In genomic region chr22:38114484-38115398, GRCh38 we compare ENCODE assay signal across 8 cellular contexts. TPM values are rescaled to one million over a fixed set of nuclear protein-coding genes. Genes with fewer than 3 reads are reported as not detected.
DNase-seq lines count a peak whose midpoint lies in the region; ATAC-seq lines count a peak whose summit lies in the region.

No MANE protein-coding gene starts in this region.

- H3K4me3 ChIP-seq in H7 (ENCODE audit: insufficient read depth, low read depth, low read length), result no peak overlapping the region

- peak; percentile 97 for DNase-seq in AG20443 (ENCODE audit: low spot score)
- DNase-seq in H7, result peak; percentile 97
- DNase-seq in NCI-H82 treated with DMSO at 0.1 percent for 48 hours (lab: John Stamatoyannopoulos, UW; ENCODE audit: unreplicated experiment), result peak; percentile 25
- DNase-seq in activated CD8-positive, alpha-beta T cell treated with anti-CD3 and anti-CD28 coated beads, Interleukin-2, amount 10 ng/mL, durations not matched to agents 7 days and 5 days, result peak; percentile 86
- peak; percentile 90 for DNase-seq in ecto neural progenitor cell (ENCODE audit: low spot score)
- DNase-seq in lung microvascular endothelial cell (ENCODE audit: low read depth in 2 of 2), result peak; percentile 84 to 92
- DNase-seq in stimulated activated CD8-positive, alpha-beta memory T cell treated with anti-CD3 and anti-CD28 coated beads, Interleukin-12 subunit alpha, Interleukin-12 subunit beta, amount 100 ng/mL, for 1 hour (ENCODE audit: low read depth), result peak; percentile 49

- H3K9me3 Mint-ChIP-seq in activated CD8-positive, alpha-beta T cell treated with anti-CD3 and anti-CD28 coated beads, Interleukin-2, amount 10 ng/mL, durations not matched to agents 7 days and 5 days (ENCODE audit: insufficient read depth), result no peaks in the 10 kb centered on the region

- no peak overlapping the region for H3K4me3 Mint-ChIP-seq in activated CD8-positive, alpha-beta T cell treated with anti-CD3 and anti-CD28 coated beads, Interleukin-2, amount 10 ng/mL, durations not matched to agents 7 days and 5 days

- H3K27me3 Mint-ChIP-seq in activated CD8-positive, alpha-beta T cell treated with anti-CD3 and anti-CD28 coated beads, Interleukin-2, amount 10 ng/mL, durations not matched to agents 7 days and 5 days (ENCODE audit: low read depth), result no peaks in the 10 kb centered on the region

- CTCF ChIA-PET in activated CD8-positive, alpha-beta T cell treated with anti-CD3 and anti-CD28 coated beads, Interleukin-2, amount 10 ng/mL, durations not matched to agents 7 days and 5 days (lab: Charles Lee), result interaction anchor here (0.6 to 2.1 kb wide), 26 partner anchors 9 to 354 kb away, joined by 3 to 16 read pairs (median 3); partner anchors contain the start of gene MAFF

- H3K27ac Mint-ChIP-seq in activated CD8-positive, alpha-beta T cell treated with anti-CD3 and anti-CD28 coated beads, Interleukin-2, amount 10 ng/mL, durations not matched to agents 7 days and 5 days, result no peak overlapping the region

- POLR2A ChIA-PET in activated CD8-positive, alpha-beta T cell treated with anti-CD3 and anti-CD28 coated beads, Interleukin-2, amount 10 ng/mL, durations not matched to agents 7 days and 5 days (lab: Charles Lee), result interaction anchor here (0.6 to 1.1 kb wide), 4 partner anchors 59 to 266 kb away, joined by 3 to 4 read pairs (median 3); no protein-coding TSS in a partner anchor

- peaks cover 7% of the 10 kb centered on the region for H3K4me1 Mint-ChIP-seq in activated CD8-positive, alpha-beta T cell treated with anti-CD3 and anti-CD28 coated beads, Interleukin-2, amount 10 ng/mL, durations not matched to agents 7 days and 5 days (ENCODE audit: low read depth)

- ATAC-seq in activated CD8-positive, alpha-beta T cell treated with anti-CD3 and anti-CD28 coated beads, Interleukin-2, amount 10 ng/mL, durations not matched to agents 7 days and 5 days, result peak; percentile 86
- ATAC-seq in HG02981 (IDR thresholded peaks at IDR 0.05; ENCODE audit: unreplicated experiment), result no peak

- H3K36me3 Mint-ChIP-seq in activated CD8-positive, alpha-beta T cell treated with anti-CD3 and anti-CD28 coated beads, Interleukin-2, amount 10 ng/mL, durations not matched to agents 7 days and 5 days (ENCODE audit: low read depth), result no peaks in the 10 kb centered on the region

- H3K36me3 ChIP-seq in H7 (replicated peaks; ENCODE audit: control insufficient read depth, insufficient read depth, low read length), result no peaks in the 10 kb centered on the region; the same call in 1 of the 2 replicates

- H3K27me3 ChIP-seq in H7 (ENCODE audit: control insufficient read depth, insufficient read depth, low read length), result no peaks in the 10 kb centered on the region

RNA-seq across cellular contexts. Expression of gene BAIAP2L2, which starts 4.3 kb away (rescaled TPM):
- 1.0 and 2.7 TPM in 2 replicates for total RNA-seq in H7 (2014; rRNA removed; shearing (Covaris generic))
- under 1 TPM; 0.47 to 0.58 TPM for total RNA-seq in activated CD8-positive, alpha-beta T cell treated with anti-CD3 and anti-CD28 coated beads, Interleukin-2, amount 10 ng/mL, durations not matched to agents 7 days and 5 days
- total RNA-seq in lung microvascular endothelial cell, result under 0.01 TPM in 2 replicates

RNA-seq across cellular contexts. Expression of gene SLC16A8, which starts 30.8 kb away (rescaled TPM):
- total RNA-seq in H7 (2014; rRNA removed; shearing (Covaris generic)), result not detected in 2 replicates
- not detected for total RNA-seq in activated CD8-positive, alpha-beta T cell treated with anti-CD3 and anti-CD28 coated beads, Interleukin-2, amount 10 ng/mL, durations not matched to agents 7 days and 5 days
- total RNA-seq in lung microvascular endothelial cell, result under 0.01 and 0.20 TPM in 2 replicates

RNA-seq across cellular contexts. Expression of gene PICK1, which starts 57.5 kb away (rescaled TPM):
- total RNA-seq in H7 (2014; rRNA removed; shearing (Covaris generic)), result 19.4 and 20.3 TPM in 2 replicates
- 10 to 100 TPM; 12.7 to 14.0 TPM for total RNA-seq in activated CD8-positive, alpha-beta T cell treated with anti-CD3 and anti-CD28 coated beads, Interleukin-2, amount 10 ng/mL, durations not matched to agents 7 days and 5 days
- 7.4 and 7.9 TPM in 2 replicates for total RNA-seq in lung microvascular endothelial cell

Comparison
In these comparisons a context has a peak if more than half of its experiments do, and no peak if none do; other contexts are left out.
1. DNase-seq: peak in every context shown above with its lines; median percentile 97 in AG20443; 97 in H7; 90 in ecto neural progenitor cell; 88 in lung microvascular endothelial cell; 86 in activated CD8-positive, alpha-beta T cell treated with anti-CD3 and anti-CD28 coated beads, Interleukin-2, amount 10 ng/mL, durations not matched to agents 7 days and 5 days; 49 in stimulated activated CD8-positive, alpha-beta memory T cell treated with anti-CD3 and anti-CD28 coated beads, Interleukin-12 subunit alpha, Interleukin-12 subunit beta, amount 100 ng/mL, for 1 hour; 25 in NCI-H82 treated with DMSO at 0.1 percent for 48 hours.